In the genomic region with DNA sequence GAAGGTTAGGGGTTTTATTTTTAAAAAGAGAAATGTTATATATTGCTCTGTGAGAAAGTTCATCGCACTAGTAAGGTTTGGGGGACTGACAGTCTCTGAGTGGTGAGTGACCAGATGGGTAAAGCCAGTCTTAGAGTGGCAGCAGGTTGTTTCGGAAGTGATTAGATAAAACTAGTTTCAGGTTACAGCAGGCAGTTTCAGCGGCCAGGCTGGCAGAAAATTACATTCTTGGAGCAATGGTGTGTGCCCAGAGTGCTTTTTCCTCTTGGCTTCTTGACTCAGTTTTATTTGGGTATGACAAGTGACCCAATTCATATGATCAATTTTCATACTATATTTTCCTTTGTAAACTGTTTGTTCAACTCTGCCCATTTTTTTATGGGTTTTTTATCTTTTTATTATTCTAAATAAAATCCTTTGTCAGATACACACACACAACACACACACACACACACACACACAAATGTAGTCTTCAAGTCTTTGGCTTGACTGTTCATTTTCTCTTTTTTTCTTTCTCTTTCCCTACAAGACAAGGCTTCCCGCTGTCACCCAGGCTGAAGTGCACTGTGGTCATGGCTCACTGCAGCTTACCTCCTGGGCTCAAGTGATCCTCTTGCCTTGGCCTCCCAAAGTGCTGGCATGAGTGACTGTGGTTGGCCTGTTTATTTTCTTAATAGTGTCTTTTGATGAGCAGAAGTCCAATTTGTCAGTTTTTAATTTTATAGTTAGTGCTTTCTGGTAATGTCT, we compare ENCODE assay signal across 12 cellular contexts. TPM values are rescaled to one million over a fixed set of nuclear protein-coding genes. Genes with fewer than 3 reads are reported as not detected.
DNase-seq lines count a peak whose midpoint lies in the region; ATAC-seq lines count a peak whose summit lies in the region.
"Had no signal": no experiment of that assay in that cellular context is flagged by ENCODE, and none has a peak within 500 bp of the region (broad histone marks: within the 10 kb centered on the region; RNA-seq: fewer than 3 reads in every experiment).

No MANE protein-coding gene starts in this region.

- DNase-seq in Daoy (ENCODE audit: low read depth) (peak; percentile 43), NAMALWA (ENCODE audit: low spot score) (peak; percentile 9), T-helper 17 cell (no peak), left kidney (ENCODE audit: low read depth, low spot score) (peak; percentile 73), NCI-H774 (lab: John Stamatoyannopoulos, UW) (no peak), medulla oblongata (ENCODE audit: extremely low spot score) (no peak), AG08396 (ENCODE audit: low spot score) (no peak), retina (no peak)
- DNase-seq: activated naive CD4-positive, alpha-beta T cell treated with anti-CD3 and anti-CD28 coated beads, Interleukin-2, amount 50 U/mL, for 16 hours; CD8-positive, alpha-beta T cell had no signal

- no peak overlapping the region for H3K4me3 Mint-ChIP-seq in T-helper 17 cell
- H3K4me3 Mint-ChIP-seq: CD8-positive, alpha-beta T cell had no signal

- peaks cover 5% of the 10 kb centered on the region for H3K9me3 ChIP-seq in T-helper 17 cell (ENCODE audit: control insufficient read depth, low read length, poor library complexity, severe bottlenecking)

- ATAC-seq in T-helper 17 cell: no peak
- ATAC-seq: CD8-positive, alpha-beta T cell; HCT116; left lobe of liver had no signal

- H3K36me3 Mint-ChIP-seq in T-helper 17 cell (ENCODE audit: low read depth): peaks cover under 1% of the 10 kb centered on the region

- no peaks in the 10 kb centered on the region for H3K27me3 Mint-ChIP-seq in T-helper 17 cell

- peak overlapping the region; percentile 74 for H3K27ac Mint-ChIP-seq in T-helper 17 cell
- H3K27ac Mint-ChIP-seq: CD8-positive, alpha-beta T cell had no signal

- H3K4me1 Mint-ChIP-seq in T-helper 17 cell: peaks cover 29% of the 10 kb centered on the region

RNA-seq across cellular contexts. Expression of gene RALBP1, which starts 30.9 kb away (rescaled TPM):
- 38.2 and 39.7 TPM in 2 replicates for total RNA-seq in Daoy (2014; rRNA removed; shearing (Covaris generic))
- total RNA-seq in T-helper 17 cell: 10 to 100 TPM; 24.1 to 25.3 TPM

Comparison
In these comparisons a context has a peak if more than half of its experiments do, and no peak if none do; other contexts are left out.
1. DNase-seq: peak in Daoy (single experiment), NAMALWA (single experiment) and left kidney (single experiment); none in T-helper 17 cell (0 of 3), NCI-H774 (single experiment), medulla oblongata (single experiment), AG08396 (single experiment) and retina (single experiment).